ENCODE assay signal across 8 cellular contexts in the genomic region with DNA sequence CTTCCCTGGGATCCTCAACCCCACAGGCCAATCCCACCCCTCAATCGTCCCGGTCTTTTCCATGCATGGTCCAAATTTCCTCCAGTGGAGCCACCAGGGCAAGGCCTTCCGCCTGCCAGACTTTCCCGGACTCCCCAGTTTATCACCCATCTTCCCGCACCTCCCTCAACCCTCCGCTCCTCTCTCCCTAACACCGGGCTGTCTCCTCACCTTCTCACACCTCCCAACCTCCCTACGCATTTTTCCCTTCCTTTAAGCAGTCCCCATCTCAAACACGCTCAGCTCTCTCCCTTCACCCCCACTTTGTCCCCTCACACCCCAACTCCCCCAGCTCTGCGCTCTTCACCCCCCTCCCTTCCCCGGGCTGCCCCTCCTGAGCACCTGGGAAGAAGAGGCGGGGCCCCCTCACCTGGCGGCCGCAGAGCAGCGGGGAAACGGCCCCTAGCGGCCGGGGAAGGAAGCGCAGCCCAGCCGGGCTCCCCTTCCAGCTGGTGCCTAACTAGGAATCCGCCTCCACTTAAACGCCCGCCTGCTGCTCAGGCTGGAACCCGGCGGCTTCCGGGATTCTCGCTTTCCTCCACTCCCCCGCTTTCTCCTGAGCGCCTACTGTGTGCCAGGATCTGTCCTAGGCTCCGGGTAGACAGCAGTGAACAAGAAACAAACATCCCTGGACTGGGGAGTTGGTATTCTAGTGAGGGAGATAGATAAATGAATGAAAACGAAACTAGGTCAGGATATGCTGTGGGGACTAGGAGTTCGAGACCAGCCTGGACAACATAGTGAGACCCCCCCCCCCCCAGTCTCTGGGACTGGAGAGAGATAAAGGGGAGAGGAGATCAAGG.
DNase-seq lines count a peak whose midpoint lies in the region; ATAC-seq and TF ChIP-seq lines count a peak whose summit lies in the region.
"Not testable (repeated sequence)": the region's sequence is repeated elsewhere in the genome, so short reads cannot be mapped to it uniquely, and the experiment has no call there.

No MANE protein-coding gene starts in this region.

- not testable (repeated sequence) for H2BK20ac ChIP-seq in IMR-90 (ENCODE audit: low read depth, low read length)

- not testable (repeated sequence) for H3K36me3 Mint-ChIP-seq in activated CD4-positive, alpha-beta T cell treated with anti-CD3 and anti-CD28 coated beads, Interleukin-2, amount 10 ng/mL, durations not matched to agents 7 days and 5 days (ENCODE audit: low read depth); type B pancreatic cell

- H3K27me3 ChIP-seq in IMR-90 (ENCODE audit: control insufficient read depth, insufficient read depth, low read length) (peaks cover 17% of the 10 kb centered on the region), sigmoid colon (peaks cover 0 to 18% (median 0%) of the 10 kb centered on the region in 3 donors)
- H3K27me3 ChIP-seq in iPS-20b (ENCODE audit: insufficient read depth, low read length): not testable (repeated sequence)

- H3K56ac ChIP-seq in IMR-90 (ENCODE audit: extremely low read depth, insufficient read depth, low read length): not testable (repeated sequence)

- WGBS in IMR-90 (ENCODE audit: extremely low coverage in 2 of 2, insufficient read length in 1 of 2), 2 experiments: 7% methylated on average over 3 of the region's 32 CpGs; no CpG with 5 or more reads in 1 of the 2 experiments
- WGBS in sigmoid colon, 2 donors: 4 to 6% methylated on average over 32 of the region's 32 CpGs

- POLR2A ChIA-PET in IMR-90 (lab: Charles Lee; ENCODE audit: unreplicated experiment): interaction anchor here (0.6 kb wide), 1 partner anchor 220 kb away, joined by 3 read pairs; no protein-coding TSS in a partner anchor
- POLR2A ChIA-PET in activated CD4-positive, alpha-beta T cell treated with anti-CD3 and anti-CD28 coated beads, Interleukin-2, amount 10 ng/mL, durations not matched to agents 7 days and 5 days (lab: Charles Lee): not testable (repeated sequence)

- H2BK15ac ChIP-seq in IMR-90 (ENCODE audit: low read depth, low read length): peak overlapping the region; percentile 36; the same call in 1 of the 3 replicates

- H3K27me3 Mint-ChIP-seq in activated CD4-positive, alpha-beta T cell treated with anti-CD3 and anti-CD28 coated beads, Interleukin-2, amount 10 ng/mL, durations not matched to agents 7 days and 5 days: peaks cover 35% of the 10 kb centered on the region
- peaks cover 19% of the 10 kb centered on the region for H3K27me3 Mint-ChIP-seq in type B pancreatic cell

- intact Hi-C loops in IMR-90 (cut with micrococcal nuclease) (loop anchor here (10.0 kb wide), 1 partner anchor 93 kb away; no protein-coding TSS in a partner anchor), sigmoid colon (cut with DNase I) (loop anchor here (5.0 kb wide), 1 partner anchor 96 kb away; no protein-coding TSS in a partner anchor)

- H3K79me1 ChIP-seq in IMR-90 (ENCODE audit: low read depth in 1 of 2, low read length in 2 of 2): not testable (repeated sequence)

- H3K9me1 ChIP-seq in IMR-90 (ENCODE audit: insufficient read depth, low read length): not testable (repeated sequence)

- CTCF ChIA-PET in IMR-90 (lab: Yijun Ruan, JAX): interaction anchor here (0.6 to 0.7 kb wide), 2 partner anchors 16 to 1791 kb away, joined by 3 to 4 read pairs; no protein-coding TSS in a partner anchor
- CTCF ChIA-PET in activated CD4-positive, alpha-beta T cell treated with anti-CD3 and anti-CD28 coated beads, Interleukin-2, amount 10 ng/mL, durations not matched to agents 7 days and 5 days (lab: Charles Lee): interaction anchor here (0.6 to 1.2 kb wide), 3 partner anchors 9 to 580 kb away, joined by 3 to 7 read pairs (median 4); no protein-coding TSS in a partner anchor

- dilution Hi-C loops in IMR-90 (cut with HindIII; ENCODE audit: low sequenced_read_pairs, unreplicated experiment): not testable (repeated sequence)

- not testable (repeated sequence) for H2AFZ ChIP-seq in IMR-90 (replicated peaks; ENCODE audit: low read length, poor library complexity)

- peak overlapping the region; percentile 76 for H3K4me3 Mint-ChIP-seq in activated CD4-positive, alpha-beta T cell treated with anti-CD3 and anti-CD28 coated beads, Interleukin-2, amount 10 ng/mL, durations not matched to agents 7 days and 5 days
- peak overlapping the region; percentile 76 for H3K4me3 Mint-ChIP-seq in type B pancreatic cell

- not testable (repeated sequence) for H2BK120ac ChIP-seq in IMR-90 (ENCODE audit: low read depth, low read length)

- not testable (repeated sequence) for H3K9me3 ChIP-seq in ES-I3 (ENCODE audit: control insufficient read depth, insufficient read depth, low read length); IMR-90 (ENCODE audit: control insufficient read depth, insufficient read depth, low read length); iPS-20b (ENCODE audit: insufficient read depth, low read depth, low read length); sigmoid colon

- not testable (repeated sequence) for BruUV-seq in IMR-90 (replicated peaks; lab: Mats Ljungman, UMichigan)

- H4K91ac ChIP-seq in IMR-90 (ENCODE audit: insufficient read depth, low read depth, low read length): not testable (repeated sequence)

- H3K18ac ChIP-seq in IMR-90 (ENCODE audit: low read depth, low read length): not testable (repeated sequence)

- H3K4me3 ChIP-seq in IMR-90 (ENCODE audit: insufficient read depth, low read depth, low read length) (peak overlapping the region; percentile 61), iPS-20b (ENCODE audit: low read length) (peak overlapping the region; percentile 60), sigmoid colon (peak overlapping the region in 3 of 4 donors; percentile 33 to 40 (median 35))

- H3K4ac ChIP-seq in IMR-90 (ENCODE audit: low read depth, low read length): 0 out of 2 replicates have a peak overlapping the region, but pooled peaks have one; percentile 22

- not testable (repeated sequence) for H3K4me1 ChIP-seq in ES-I3 (ENCODE audit: insufficient read depth, low read length); IMR-90 (ENCODE audit: control insufficient read depth, insufficient read depth, low read length); iPS-20b (ENCODE audit: insufficient read depth, low read length); sigmoid colon

- ATAC-seq in IMR-90 (ENCODE audit: low read depth): peak; percentile 83

- peak overlapping the region; percentile 72 for H3K27ac Mint-ChIP-seq in activated CD4-positive, alpha-beta T cell treated with anti-CD3 and anti-CD28 coated beads, Interleukin-2, amount 10 ng/mL, durations not matched to agents 7 days and 5 days
- H3K27ac Mint-ChIP-seq in type B pancreatic cell: peak overlapping the region; percentile 31

- peaks cover 12% of the 10 kb centered on the region for H4K20me1 ChIP-seq in IMR-90 (ENCODE audit: insufficient read depth, low read length)

- TF ChIP-seq CTCF in IMR-90 (conservative IDR thresholded peaks at IDR 0.05; ENCODE audit: low read depth, low read length) (peak; percentile 60), sigmoid colon (IDR thresholded peaks at IDR 0.05) (peak; percentile 68 to 93 (median 82)), type B pancreatic cell (conservative IDR thresholded peaks at IDR 0.05) (peak; percentile 91)

- in situ Hi-C loops in IMR-90 (cut with MboI; ENCODE audit: low sequenced_read_pairs): not testable (repeated sequence)

- 0 out of 4 replicates have a peak overlapping the region, but pooled peaks of 1 of the 2 experiments have one; percentile 81 for H4K8ac ChIP-seq in IMR-90 (ENCODE audit: low read depth in 2 of 2, low read length in 2 of 2)

- H3K9ac ChIP-seq in ES-I3 (ENCODE audit: low read depth, low read length) (peak overlapping the region; percentile 47), IMR-90 (ENCODE audit: low read depth, low read length) (peak overlapping the region; percentile 60; the same call in 1 of the 2 replicates)
- H3K9ac ChIP-seq in iPS-20b (ENCODE audit: low read depth, low read length): not testable (repeated sequence)

- TF ChIP-seq POLR2A in IMR-90 (IDR thresholded peaks at IDR 0.05; ENCODE audit: low read depth, low read length); sigmoid colon (IDR thresholded peaks at IDR 0.05): not testable (repeated sequence)

- TF ChIP-seq RAD21 in IMR-90 (IDR thresholded peaks at IDR 0.05; ENCODE audit: low read length): peak; percentile 49

- not testable (repeated sequence) for TF ChIP-seq EP300 in sigmoid colon (IDR thresholded peaks at IDR 0.05)

- not testable (repeated sequence) for H2BK5ac ChIP-seq in IMR-90 (ENCODE audit: low read depth, low read length, poor library complexity, severe bottlenecking)

- not testable (repeated sequence) for H2AK9ac ChIP-seq in IMR-90 (replicated peaks; ENCODE audit: low read depth, low read length, poor library complexity)

- not testable (repeated sequence) for H4K5ac ChIP-seq in IMR-90 (ENCODE audit: low read depth, low read length)

- peak overlapping the region; percentile 58; the same call in 1 of the 2 replicates for H3K14ac ChIP-seq in IMR-90 (replicated peaks; ENCODE audit: low read depth, low read length)

- H3K36me3 ChIP-seq in ES-I3 (ENCODE audit: insufficient read depth, low read length); IMR-90 (ENCODE audit: control insufficient read depth, insufficient read depth, low read length); iPS-20b (ENCODE audit: insufficient read depth, low read depth, low read length); sigmoid colon: not testable (repeated sequence)

- not testable (repeated sequence) for H3K9me3 Mint-ChIP-seq in activated CD4-positive, alpha-beta T cell treated with anti-CD3 and anti-CD28 coated beads, Interleukin-2, amount 10 ng/mL, durations not matched to agents 7 days and 5 days; type B pancreatic cell

- not testable (repeated sequence) for H3K27ac ChIP-seq in IMR-90 (ENCODE audit: insufficient read depth, low read length); iPS-20b (ENCODE audit: low read length); sigmoid colon

- not testable (repeated sequence) for H2AK5ac ChIP-seq in IMR-90 (ENCODE audit: low read depth, low read length)

- DNase-seq in IMR-90: peak; percentile 43
- peak; percentile 83 for DNase-seq in NCI-H82 (lab: John Stamatoyannopoulos, UW)
- DNase-seq in activated CD4-positive, alpha-beta T cell treated with anti-CD3 and anti-CD28 coated beads, Interleukin-2, amount 10 ng/mL, durations not matched to agents 7 days and 5 days: peak; percentile 67
- DNase-seq in central memory CD4-positive, alpha-beta T cell: peak; percentile 62
- DNase-seq in sigmoid colon: not testable (repeated sequence)
- DNase-seq in type B pancreatic cell (ENCODE audit: extremely low spot score, unreplicated experiment): peak; percentile 83

- peak overlapping the region; percentile 69 for H3K4me2 ChIP-seq in IMR-90 (ENCODE audit: low read depth, low read length)

- H3K23ac ChIP-seq in IMR-90 (ENCODE audit: low read depth, low read length): not testable (repeated sequence)

- H3K4me1 Mint-ChIP-seq in activated CD4-positive, alpha-beta T cell treated with anti-CD3 and anti-CD28 coated beads, Interleukin-2, amount 10 ng/mL, durations not matched to agents 7 days and 5 days: peaks cover 12% of the 10 kb centered on the region
- H3K4me1 Mint-ChIP-seq in type B pancreatic cell (ENCODE audit: unreplicated experiment): peaks cover 23% of the 10 kb centered on the region
